In the genomic region with DNA sequence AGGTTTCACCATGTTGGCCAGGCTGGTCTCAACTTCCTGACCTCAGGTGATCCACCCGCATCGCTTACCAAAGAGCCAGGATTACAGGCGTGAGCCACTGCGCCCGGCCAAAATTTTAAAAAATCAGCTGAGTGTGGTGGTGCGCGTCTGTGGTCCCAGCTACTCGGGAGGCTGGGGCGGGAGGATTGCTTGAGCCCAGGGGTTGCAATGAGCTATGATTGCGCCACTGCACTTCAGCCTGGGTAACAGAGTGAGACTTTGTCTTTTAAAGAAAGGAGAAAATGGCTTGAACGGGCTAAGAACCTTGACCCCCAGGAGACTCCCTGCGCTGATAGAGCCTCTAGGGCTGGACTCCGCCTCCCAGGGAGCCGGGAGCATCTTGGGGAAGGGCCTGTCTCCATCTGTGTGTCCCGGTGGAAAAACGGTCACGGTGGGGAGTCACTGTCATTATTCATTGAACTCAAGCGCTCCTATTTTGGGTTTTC, we compare ENCODE assay signal across 1 cellular context.
TF ChIP-seq lines count a peak whose summit lies in the region.

No MANE protein-coding gene starts in this region.

TF ChIP-seq in HepG2, 621 proteins besides CTCF, POLR2A, EP300 and RAD21 (continued from another document and continues in another):
- TF ChIP-seq, protein P1, sequence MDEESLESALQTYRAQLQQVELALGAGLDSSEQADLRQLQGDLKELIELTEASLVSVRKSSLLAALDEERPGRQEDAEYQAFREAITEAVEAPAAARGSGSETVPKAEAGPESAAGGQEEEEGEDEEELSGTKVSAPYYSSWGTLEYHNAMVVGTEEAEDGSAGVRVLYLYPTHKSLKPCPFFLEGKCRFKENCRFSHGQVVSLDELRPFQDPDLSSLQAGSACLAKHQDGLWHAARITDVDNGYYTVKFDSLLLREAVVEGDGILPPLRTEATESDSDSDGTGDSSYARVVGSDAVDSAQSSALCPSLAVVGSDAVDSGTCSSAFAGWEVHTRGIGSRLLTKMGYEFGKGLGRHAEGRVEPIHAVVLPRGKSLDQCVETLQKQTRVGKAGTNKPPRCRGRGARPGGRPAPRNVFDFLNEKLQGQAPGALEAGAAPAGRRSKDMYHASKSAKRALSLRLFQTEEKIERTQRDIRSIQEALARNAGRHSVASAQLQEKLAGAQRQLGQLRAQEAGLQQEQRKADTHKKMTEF (CRISPR knock-in tag; IDR thresholded peaks at IDR 0.05) = no peak
- TF ChIP-seq RARG (CRISPR knock-in tag; IDR thresholded peaks at IDR 0.05; ENCODE audit: low read depth) (no peak), BCL6 (CRISPR knock-in tag; IDR thresholded peaks at IDR 0.05) (no peak), ZBTB1 (CRISPR knock-in tag; IDR thresholded peaks at IDR 0.05; ENCODE audit: borderline replicate concordance) (no peak), ZNF337 (CRISPR knock-in tag; IDR thresholded peaks at IDR 0.05; ENCODE audit: borderline replicate concordance, low read depth) (no peak), RBAK (CRISPR knock-in tag; IDR thresholded peaks at IDR 0.05) (no peak), RARA (CRISPR knock-in tag; IDR thresholded peaks at IDR 0.05) (no peak), CBX2 (IDR thresholded peaks at IDR 0.05; ENCODE audit: low read depth, low read length) (no peak), CBX2 (CRISPR knock-in tag; IDR thresholded peaks at IDR 0.05; ENCODE audit: low read depth) (0 out of 2 replicates have a peak, but pooled peaks have one; percentile 43), ZFP36L1 (CRISPR knock-in tag; IDR thresholded peaks at IDR 0.05) (0 out of 2 replicates have a peak, but pooled peaks have one; percentile 40), ATF7 (IDR thresholded peaks at IDR 0.05) (no peak), ATF7 (CRISPR knock-in tag; IDR thresholded peaks at IDR 0.05) (no peak), ZMYM2 (CRISPR knock-in tag; IDR thresholded peaks at IDR 0.05) (0 out of 2 replicates have a peak, but pooled peaks have one; percentile 15), ZNF460 (CRISPR knock-in tag; IDR thresholded peaks at IDR 0.05; ENCODE audit: borderline replicate concordance) (peak; percentile 81; the same call in 1 of the 2 replicates), ZSCAN22 (CRISPR knock-in tag; IDR thresholded peaks at IDR 0.05) (no peak), HNRNPUL1 (IDR thresholded peaks at IDR 0.05; ENCODE audit: low read depth, low read length) (no peak), KDM5B (CRISPR knock-in tag; IDR thresholded peaks at IDR 0.05; ENCODE audit: borderline replicate concordance) (peak; percentile 8; the same call in 1 of the 2 replicates), ZNF431 (CRISPR knock-in tag; IDR thresholded peaks at IDR 0.05; ENCODE audit: borderline replicate concordance, low read depth) (0 out of 2 replicates have a peak, but pooled peaks have one; percentile 28), MED8 (CRISPR knock-in tag; IDR thresholded peaks at IDR 0.05; ENCODE audit: insufficient replicate concordance) (no peak), TEAD2 (CRISPR knock-in tag; IDR thresholded peaks at IDR 0.05) (no peak), SAFB2 (CRISPR knock-in tag; IDR thresholded peaks at IDR 0.05; ENCODE audit: borderline replicate concordance, low read depth) (no peak), MYC (CRISPR knock-in tag; IDR thresholded peaks at IDR 0.05; ENCODE audit: borderline replicate concordance) (no peak), ZNF160 (CRISPR knock-in tag; IDR thresholded peaks at IDR 0.05) (no peak), ZSCAN9 (CRISPR knock-in tag; IDR thresholded peaks at IDR 0.05; ENCODE audit: borderline replicate concordance) (no peak), HMG20A (CRISPR knock-in tag; IDR thresholded peaks at IDR 0.05; ENCODE audit: borderline replicate concordance) (no peak), ZNF430 (CRISPR knock-in tag; IDR thresholded peaks at IDR 0.05) (peak; percentile 20; the same call in 1 of the 2 replicates), REL (CRISPR knock-in tag; conservative IDR thresholded peaks at IDR 0.05) (0 out of 2 replicates have a peak, but pooled peaks have one; percentile 27)
- TF ChIP-seq, protein P2, sequence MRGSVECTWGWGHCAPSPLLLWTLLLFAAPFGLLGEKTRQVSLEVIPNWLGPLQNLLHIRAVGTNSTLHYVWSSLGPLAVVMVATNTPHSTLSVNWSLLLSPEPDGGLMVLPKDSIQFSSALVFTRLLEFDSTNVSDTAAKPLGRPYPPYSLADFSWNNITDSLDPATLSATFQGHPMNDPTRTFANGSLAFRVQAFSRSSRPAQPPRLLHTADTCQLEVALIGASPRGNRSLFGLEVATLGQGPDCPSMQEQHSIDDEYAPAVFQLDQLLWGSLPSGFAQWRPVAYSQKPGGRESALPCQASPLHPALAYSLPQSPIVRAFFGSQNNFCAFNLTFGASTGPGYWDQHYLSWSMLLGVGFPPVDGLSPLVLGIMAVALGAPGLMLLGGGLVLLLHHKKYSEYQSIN (CRISPR knock-in tag; IDR thresholded peaks at IDR 0.05; ENCODE audit: borderline replicate concordance) = no peak
- TF ChIP-seq, protein P3, sequence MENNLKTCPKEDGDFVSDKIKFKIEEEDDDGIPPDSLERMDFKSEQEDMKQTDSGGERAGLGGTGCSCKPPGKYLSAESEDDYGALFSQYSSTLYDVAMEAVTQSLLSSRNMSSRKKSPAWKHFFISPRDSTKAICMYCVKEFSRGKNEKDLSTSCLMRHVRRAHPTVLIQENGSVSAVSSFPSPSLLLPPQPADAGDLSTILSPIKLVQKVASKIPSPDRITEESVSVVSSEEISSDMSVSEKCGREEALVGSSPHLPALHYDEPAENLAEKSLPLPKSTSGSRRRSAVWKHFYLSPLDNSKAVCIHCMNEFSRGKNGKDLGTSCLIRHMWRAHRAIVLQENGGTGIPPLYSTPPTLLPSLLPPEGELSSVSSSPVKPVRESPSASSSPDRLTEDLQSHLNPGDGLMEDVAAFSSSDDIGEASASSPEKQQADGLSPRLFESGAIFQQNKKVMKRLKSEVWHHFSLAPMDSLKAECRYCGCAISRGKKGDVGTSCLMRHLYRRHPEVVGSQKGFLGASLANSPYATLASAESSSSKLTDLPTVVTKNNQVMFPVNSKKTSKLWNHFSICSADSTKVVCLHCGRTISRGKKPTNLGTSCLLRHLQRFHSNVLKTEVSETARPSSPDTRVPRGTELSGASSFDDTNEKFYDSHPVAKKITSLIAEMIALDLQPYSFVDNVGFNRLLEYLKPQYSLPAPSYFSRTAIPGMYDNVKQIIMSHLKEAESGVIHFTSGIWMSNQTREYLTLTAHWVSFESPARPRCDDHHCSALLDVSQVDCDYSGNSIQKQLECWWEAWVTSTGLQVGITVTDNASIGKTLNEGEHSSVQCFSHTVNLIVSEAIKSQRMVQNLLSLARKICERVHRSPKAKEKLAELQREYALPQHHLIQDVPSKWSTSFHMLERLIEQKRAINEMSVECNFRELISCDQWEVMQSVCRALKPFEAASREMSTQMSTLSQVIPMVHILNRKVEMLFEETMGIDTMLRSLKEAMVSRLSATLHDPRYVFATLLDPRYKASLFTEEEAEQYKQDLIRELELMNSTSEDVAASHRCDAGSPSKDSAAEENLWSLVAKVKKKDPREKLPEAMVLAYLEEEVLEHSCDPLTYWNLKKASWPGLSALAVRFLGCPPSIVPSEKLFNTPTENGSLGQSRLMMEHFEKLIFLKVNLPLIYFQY (CRISPR knock-in tag; IDR thresholded peaks at IDR 0.05; ENCODE audit: borderline replicate concordance) = no peak
- TF ChIP-seq, protein P4, sequence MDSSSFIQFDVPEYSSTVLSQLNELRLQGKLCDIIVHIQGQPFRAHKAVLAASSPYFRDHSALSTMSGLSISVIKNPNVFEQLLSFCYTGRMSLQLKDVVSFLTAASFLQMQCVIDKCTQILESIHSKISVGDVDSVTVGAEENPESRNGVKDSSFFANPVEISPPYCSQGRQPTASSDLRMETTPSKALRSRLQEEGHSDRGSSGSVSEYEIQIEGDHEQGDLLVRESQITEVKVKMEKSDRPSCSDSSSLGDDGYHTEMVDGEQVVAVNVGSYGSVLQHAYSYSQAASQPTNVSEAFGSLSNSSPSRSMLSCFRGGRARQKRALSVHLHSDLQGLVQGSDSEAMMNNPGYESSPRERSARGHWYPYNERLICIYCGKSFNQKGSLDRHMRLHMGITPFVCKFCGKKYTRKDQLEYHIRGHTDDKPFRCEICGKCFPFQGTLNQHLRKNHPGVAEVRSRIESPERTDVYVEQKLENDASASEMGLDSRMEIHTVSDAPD (CRISPR knock-in tag; IDR thresholded peaks at IDR 0.05) = no peak
- TF ChIP-seq, protein P5, sequence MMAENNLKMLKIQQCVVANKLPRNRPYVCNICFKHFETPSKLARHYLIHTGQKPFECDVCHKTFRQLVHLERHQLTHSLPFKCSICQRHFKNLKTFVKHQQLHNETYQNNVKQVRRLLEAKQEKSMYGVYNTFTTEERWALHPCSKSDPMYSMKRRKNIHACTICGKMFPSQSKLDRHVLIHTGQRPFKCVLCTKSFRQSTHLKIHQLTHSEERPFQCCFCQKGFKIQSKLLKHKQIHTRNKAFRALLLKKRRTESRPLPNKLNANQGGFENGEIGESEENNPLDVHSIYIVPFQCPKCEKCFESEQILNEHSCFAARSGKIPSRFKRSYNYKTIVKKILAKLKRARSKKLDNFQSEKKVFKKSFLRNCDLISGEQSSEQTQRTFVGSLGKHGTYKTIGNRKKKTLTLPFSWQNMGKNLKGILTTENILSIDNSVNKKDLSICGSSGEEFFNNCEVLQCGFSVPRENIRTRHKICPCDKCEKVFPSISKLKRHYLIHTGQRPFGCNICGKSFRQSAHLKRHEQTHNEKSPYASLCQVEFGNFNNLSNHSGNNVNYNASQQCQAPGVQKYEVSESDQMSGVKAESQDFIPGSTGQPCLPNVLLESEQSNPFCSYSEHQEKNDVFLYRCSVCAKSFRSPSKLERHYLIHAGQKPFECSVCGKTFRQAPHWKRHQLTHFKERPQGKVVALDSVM (CRISPR knock-in tag; IDR thresholded peaks at IDR 0.05) = peak; percentile 96
- TF ChIP-seq, protein P6, sequence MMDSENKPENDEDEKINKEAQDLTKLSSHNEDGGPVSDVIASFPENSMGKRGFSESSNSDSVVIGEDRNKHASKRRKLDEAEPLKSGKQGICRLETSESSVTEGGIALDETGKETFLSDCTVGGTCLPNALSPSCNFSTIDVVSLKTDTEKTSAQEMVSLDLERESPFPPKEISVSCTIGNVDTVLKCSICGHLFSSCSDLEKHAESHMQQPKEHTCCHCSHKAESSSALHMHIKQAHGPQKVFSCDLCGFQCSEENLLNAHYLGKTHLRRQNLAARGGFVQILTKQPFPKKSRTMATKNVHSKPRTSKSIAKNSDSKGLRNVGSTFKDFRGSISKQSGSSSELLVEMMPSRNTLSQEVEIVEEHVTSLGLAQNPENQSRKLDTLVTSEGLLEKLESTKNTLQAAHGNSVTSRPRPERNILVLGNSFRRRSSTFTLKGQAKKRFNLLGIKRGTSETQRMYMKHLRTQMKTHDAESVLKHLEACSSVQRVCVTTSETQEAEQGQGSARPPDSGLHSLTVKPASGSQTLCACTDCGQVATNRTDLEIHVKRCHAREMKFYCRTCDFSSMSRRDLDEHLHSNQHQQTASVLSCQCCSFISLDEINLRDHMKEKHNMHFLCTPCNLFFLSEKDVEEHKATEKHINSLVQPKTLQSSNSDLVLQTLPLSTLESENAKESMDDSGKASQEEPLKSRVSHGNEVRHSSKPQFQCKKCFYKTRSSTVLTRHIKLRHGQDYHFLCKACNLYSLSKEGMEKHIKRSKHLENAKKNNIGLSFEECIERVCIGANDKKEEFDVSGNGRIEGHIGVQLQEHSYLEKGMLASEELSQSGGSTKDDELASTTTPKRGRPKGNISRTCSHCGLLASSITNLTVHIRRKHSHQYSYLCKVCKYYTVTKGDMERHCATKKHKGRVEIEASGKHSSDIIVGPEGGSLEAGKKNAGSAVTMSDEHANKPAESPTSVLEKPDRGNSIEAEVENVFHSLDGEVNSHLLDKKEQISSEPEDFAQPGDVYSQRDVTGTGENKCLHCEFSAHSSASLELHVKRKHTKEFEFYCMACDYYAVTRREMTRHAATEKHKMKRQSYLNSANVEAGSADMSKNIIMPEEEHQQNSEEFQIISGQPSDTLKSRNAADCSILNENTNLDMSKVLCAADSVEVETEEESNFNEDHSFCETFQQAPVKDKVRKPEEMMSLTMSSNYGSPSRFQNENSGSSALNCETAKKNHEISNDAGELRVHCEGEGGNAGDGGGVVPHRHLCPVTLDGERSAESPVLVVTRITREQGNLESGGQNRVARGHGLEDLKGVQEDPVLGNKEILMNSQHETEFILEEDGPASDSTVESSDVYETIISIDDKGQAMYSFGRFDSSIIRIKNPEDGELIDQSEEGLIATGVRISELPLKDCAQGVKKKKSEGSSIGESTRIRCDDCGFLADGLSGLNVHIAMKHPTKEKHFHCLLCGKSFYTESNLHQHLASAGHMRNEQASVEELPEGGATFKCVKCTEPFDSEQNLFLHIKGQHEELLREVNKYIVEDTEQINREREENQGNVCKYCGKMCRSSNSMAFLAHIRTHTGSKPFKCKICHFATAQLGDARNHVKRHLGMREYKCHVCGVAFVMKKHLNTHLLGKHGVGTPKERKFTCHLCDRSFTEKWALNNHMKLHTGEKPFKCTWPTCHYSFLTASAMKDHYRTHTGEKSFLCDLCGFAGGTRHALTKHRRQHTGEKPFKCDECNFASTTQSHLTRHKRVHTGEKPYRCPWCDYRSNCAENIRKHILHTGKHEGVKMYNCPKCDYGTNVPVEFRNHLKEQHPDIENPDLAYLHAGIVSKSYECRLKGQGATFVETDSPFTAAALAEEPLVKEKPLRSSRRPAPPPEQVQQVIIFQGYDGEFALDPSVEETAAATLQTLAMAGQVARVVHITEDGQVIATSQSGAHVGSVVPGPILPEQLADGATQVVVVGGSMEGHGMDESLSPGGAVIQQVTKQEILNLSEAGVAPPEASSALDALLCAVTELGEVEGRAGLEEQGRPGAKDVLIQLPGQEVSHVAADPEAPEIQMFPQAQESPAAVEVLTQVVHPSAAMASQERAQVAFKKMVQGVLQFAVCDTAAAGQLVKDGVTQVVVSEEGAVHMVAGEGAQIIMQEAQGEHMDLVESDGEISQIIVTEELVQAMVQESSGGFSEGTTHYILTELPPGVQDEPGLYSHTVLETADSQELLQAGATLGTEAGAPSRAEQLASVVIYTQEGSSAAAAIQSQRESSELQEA (CRISPR knock-in tag; IDR thresholded peaks at IDR 0.05; ENCODE audit: not compliant biosample characterization) = no peak
- TF ChIP-seq, protein P7, sequence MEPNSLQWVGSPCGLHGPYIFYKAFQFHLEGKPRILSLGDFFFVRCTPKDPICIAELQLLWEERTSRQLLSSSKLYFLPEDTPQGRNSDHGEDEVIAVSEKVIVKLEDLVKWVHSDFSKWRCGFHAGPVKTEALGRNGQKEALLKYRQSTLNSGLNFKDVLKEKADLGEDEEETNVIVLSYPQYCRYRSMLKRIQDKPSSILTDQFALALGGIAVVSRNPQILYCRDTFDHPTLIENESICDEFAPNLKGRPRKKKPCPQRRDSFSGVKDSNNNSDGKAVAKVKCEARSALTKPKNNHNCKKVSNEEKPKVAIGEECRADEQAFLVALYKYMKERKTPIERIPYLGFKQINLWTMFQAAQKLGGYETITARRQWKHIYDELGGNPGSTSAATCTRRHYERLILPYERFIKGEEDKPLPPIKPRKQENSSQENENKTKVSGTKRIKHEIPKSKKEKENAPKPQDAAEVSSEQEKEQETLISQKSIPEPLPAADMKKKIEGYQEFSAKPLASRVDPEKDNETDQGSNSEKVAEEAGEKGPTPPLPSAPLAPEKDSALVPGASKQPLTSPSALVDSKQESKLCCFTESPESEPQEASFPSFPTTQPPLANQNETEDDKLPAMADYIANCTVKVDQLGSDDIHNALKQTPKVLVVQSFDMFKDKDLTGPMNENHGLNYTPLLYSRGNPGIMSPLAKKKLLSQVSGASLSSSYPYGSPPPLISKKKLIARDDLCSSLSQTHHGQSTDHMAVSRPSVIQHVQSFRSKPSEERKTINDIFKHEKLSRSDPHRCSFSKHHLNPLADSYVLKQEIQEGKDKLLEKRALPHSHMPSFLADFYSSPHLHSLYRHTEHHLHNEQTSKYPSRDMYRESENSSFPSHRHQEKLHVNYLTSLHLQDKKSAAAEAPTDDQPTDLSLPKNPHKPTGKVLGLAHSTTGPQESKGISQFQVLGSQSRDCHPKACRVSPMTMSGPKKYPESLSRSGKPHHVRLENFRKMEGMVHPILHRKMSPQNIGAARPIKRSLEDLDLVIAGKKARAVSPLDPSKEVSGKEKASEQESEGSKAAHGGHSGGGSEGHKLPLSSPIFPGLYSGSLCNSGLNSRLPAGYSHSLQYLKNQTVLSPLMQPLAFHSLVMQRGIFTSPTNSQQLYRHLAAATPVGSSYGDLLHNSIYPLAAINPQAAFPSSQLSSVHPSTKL (CRISPR knock-in tag; IDR thresholded peaks at IDR 0.05) = no peak; the same call in 1 of the 2 replicates
